9 cellular contexts compared by ENCODE assay signal in genomic region chr7:95794917-95795515, GRCh38. TPM values are rescaled to one million over a fixed set of nuclear protein-coding genes. Genes with fewer than 3 reads are reported as not detected.
DNase-seq lines count a peak whose midpoint lies in the region; ATAC-seq, FAIRE-seq and TF ChIP-seq lines count a peak whose summit lies in the region.
"Had no signal": no experiment of that assay in that cellular context is flagged by ENCODE, and none has a peak within 500 bp of the region (broad histone marks: within the 10 kb centered on the region; RNA-seq: fewer than 3 reads in every experiment).

No MANE protein-coding gene starts in this region.

- H3K4me1 ChIP-seq in upper lobe of left lung, result no peaks in the 10 kb centered on the region
- H3K4me1 ChIP-seq in effector memory CD4-positive, alpha-beta T cell (ENCODE audit: control insufficient read depth, insufficient read depth, low read length, poor library complexity, severe bottlenecking), result no peaks in the 10 kb centered on the region

- peak in 1 of 6 experiments; percentile 10 for TF ChIP-seq CTCF in upper lobe of left lung (IDR thresholded peaks at IDR 0.05)

- TF ChIP-seq POLR2A in upper lobe of left lung (IDR thresholded peaks at IDR 0.05), result no peak
- TF ChIP-seq POLR2A in GM12891 (IDR thresholded peaks at IDR 0.05; ENCODE audit: low read depth, low read length), result no peak

- no peaks in the 10 kb centered on the region for H3K9me3 ChIP-seq in upper lobe of left lung
- no peaks in the 10 kb centered on the region for H3K9me3 ChIP-seq in effector memory CD4-positive, alpha-beta T cell (ENCODE audit: control insufficient read depth, low read length)
- H3K9me3 ChIP-seq: neutrophil had no signal

- WGBS in upper lobe of left lung, 2 donors, result 68 to 77% methylated on average over 3 of the region's 3 CpGs

- no peaks in the 10 kb centered on the region for H3K36me3 ChIP-seq in upper lobe of left lung
- H3K36me3 ChIP-seq in effector memory CD4-positive, alpha-beta T cell (ENCODE audit: control insufficient read depth, insufficient read depth, low read length), result no peaks in the 10 kb centered on the region
- H3K36me3 ChIP-seq: neutrophil had no signal

- ATAC-seq in HG02981 (IDR thresholded peaks at IDR 0.05; ENCODE audit: unreplicated experiment) (peak; percentile 56), upper lobe of left lung (ENCODE audit: low FRiP score in 2 of 2) (no peak)

- H3K4me3 ChIP-seq in upper lobe of left lung, result no peak overlapping the region
- H3K4me3 ChIP-seq in effector memory CD4-positive, alpha-beta T cell (ENCODE audit: insufficient read depth, low read depth, low read length, poor library complexity, severe bottlenecking), result no peak overlapping the region

- FAIRE-seq in GM12891 (lab: Jason Lieb, UNC), result no peak

- peak; percentile 6 for DNase-seq in GM04504 (ENCODE audit: low read depth)
- DNase-seq in RKO (ENCODE audit: low spot score), result peak; percentile 77
- peak; percentile 56 for DNase-seq in iris pigment epithelial cell (ENCODE audit: low read depth)
- DNase-seq in upper lobe of left lung, result no peak
- no peak for DNase-seq in effector memory CD4-positive, alpha-beta T cell
- DNase-seq in GM12891 (ENCODE audit: insufficient read length, low spot score), result no peak
- no peak for DNase-seq in stimulated activated CD4-positive, alpha-beta T cell treated with anti-CD3 and anti-CD28 coated beads, Interleukin-15, amount 100 ng/mL, for 24 hours

- TF ChIP-seq EP300 in upper lobe of left lung (IDR thresholded peaks at IDR 0.05), result no peak

- H3K27ac ChIP-seq in upper lobe of left lung, result no peak overlapping the region
- no peak overlapping the region for H3K27ac ChIP-seq in effector memory CD4-positive, alpha-beta T cell (ENCODE audit: insufficient read depth, low read length, poor library complexity, severe bottlenecking)
- H3K27ac ChIP-seq: neutrophil had no signal

- H3K27me3 ChIP-seq in upper lobe of left lung, result no peaks in the 10 kb centered on the region
- no peaks in the 10 kb centered on the region for H3K27me3 ChIP-seq in effector memory CD4-positive, alpha-beta T cell (replicated peaks; ENCODE audit: control insufficient read depth, insufficient read depth, low read length, poor library complexity, severe bottlenecking)
- H3K27me3 ChIP-seq: neutrophil had no signal

TF ChIP-seq in GM12891, 5 proteins besides CTCF, POLR2A, EP300 and RAD21:
- TF ChIP-seq TAF1 (IDR thresholded peaks at IDR 0.05; ENCODE audit: low read depth, low read length), result no peak
- no peak for TF ChIP-seq PAX5 (IDR thresholded peaks at IDR 0.05; ENCODE audit: insufficient read depth, low read length, severe bottlenecking)
- no peak for TF ChIP-seq POU2F2 (IDR thresholded peaks at IDR 0.05; ENCODE audit: low read depth, low read length)
- no peak for TF ChIP-seq POLR2AphosphoS5 (IDR thresholded peaks at IDR 0.05; ENCODE audit: low read depth, low read length)

RNA-seq across cellular contexts. Expression of gene DYNC1I1, which starts 22.7 kb away (rescaled TPM):
- 1 to 10 TPM in 4 of 6 donors, under 1 TPM in 1, not detected in 1; 0.46 to 3.1 (median 1.7) TPM for total RNA-seq in upper lobe of left lung
- polyA plus RNA-seq in GM12891 (2012; ENCODE audit: low read depth, missing spikeins), result not detected

Comparison
In these comparisons a context has a peak if more than half of its experiments do, and no peak if none do; other contexts are left out.
1. DNase-seq: peak in GM04504 (single experiment), RKO (single experiment) and iris pigment epithelial cell (single experiment); none in upper lobe of left lung (0 of 2), effector memory CD4-positive, alpha-beta T cell (0 of 3), GM12891 (single experiment) and stimulated activated CD4-positive, alpha-beta T cell treated with anti-CD3 and anti-CD28 coated beads, Interleukin-15, amount 100 ng/mL, for 24 hours (single experiment).